8 cellular contexts compared by ENCODE assay signal in the genomic region with DNA sequence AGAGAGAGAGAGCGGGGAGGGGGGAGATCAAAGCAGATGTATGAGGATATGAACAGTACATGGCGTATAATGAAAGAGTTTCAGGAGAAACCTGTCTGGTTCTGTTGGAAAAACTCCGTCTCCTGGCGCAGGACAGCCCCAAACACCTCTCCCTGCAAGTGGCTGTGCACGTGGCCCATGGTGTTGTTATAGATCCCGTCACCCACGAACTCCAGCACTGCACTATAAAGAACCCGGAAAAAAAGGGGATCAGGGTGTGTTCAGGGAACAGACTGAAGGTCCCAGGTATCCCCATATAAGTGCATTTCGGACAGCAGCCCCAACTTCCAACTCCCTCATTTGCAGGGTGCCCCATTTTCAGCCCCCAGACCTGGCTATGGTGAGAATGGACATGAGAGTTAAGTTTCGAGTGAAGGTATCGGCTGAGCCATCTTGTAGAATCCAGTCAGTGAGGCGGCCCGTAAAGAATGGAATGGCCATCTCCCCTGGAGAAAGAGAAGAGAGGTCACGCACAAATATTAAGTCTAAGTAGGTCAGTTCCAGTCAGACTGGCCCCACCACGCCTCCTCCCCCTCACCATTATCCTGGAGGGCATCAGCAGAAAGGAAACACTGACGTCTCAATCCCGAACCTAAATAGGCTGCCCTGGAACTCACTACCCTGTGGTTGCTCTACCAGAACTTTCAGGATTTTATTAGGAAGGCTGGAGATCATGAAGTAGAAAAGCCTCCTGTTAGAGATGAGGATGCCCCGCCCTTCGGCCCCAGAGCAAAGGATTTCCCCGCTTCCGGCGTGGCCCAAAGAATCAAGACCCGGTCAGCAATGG. TPM values are rescaled to one million over a fixed set of nuclear protein-coding genes. Genes with fewer than 3 reads are reported as not detected.
DNase-seq lines count a peak whose midpoint lies in the region; ATAC-seq and TF ChIP-seq lines count a peak whose summit lies in the region.

No MANE protein-coding gene starts in this region.

- ATAC-seq in GM19455 (IDR thresholded peaks at IDR 0.05; ENCODE audit: unreplicated experiment) (peak; percentile 3), WTC11 (no peak), HG02981 (IDR thresholded peaks at IDR 0.05; ENCODE audit: unreplicated experiment) (no peak)

- H3K4me3 ChIP-seq in fibroblast of lung (replicated peaks in 1 of 4; ENCODE audit: control extremely low read depth in 1 of 4, insufficient read depth in 1 of 4, low read depth in 3 of 4, low read length in 4 of 4) (peak overlapping the region; percentile 89 to 97 (median 92)), osteoblast (ENCODE audit: insufficient read depth, low read length) (peak overlapping the region; percentile 92)

- H3K36me3 ChIP-seq in fibroblast of lung (ENCODE audit: control insufficient read depth, insufficient read depth, low read length), result peaks cover 15% of the 10 kb centered on the region
- H3K36me3 ChIP-seq in osteoblast (ENCODE audit: insufficient read depth, low read length), result peaks cover 40% of the 10 kb centered on the region

- H3K9me3 ChIP-seq in fibroblast of lung (ENCODE audit: control insufficient read depth, insufficient read depth, low read depth, low read length), result no peaks in the 10 kb centered on the region
- no peaks in the 10 kb centered on the region for H3K9me3 ChIP-seq in osteoblast (ENCODE audit: low read depth, low read length)

- H3K4me1 Mint-ChIP-seq in WTC11, result peaks cover 14% of the 10 kb centered on the region

- H3K27ac Mint-ChIP-seq in WTC11, result no peak overlapping the region

- H3K27me3 ChIP-seq in fibroblast of lung (ENCODE audit: control insufficient read depth, insufficient read depth, low read length) (no peaks in the 10 kb centered on the region), osteoblast (ENCODE audit: insufficient read depth, low read length) (no peaks in the 10 kb centered on the region)

- H3K4me3 Mint-ChIP-seq in WTC11, result peak overlapping the region; percentile 88

- DNase-seq in WTC11 (ENCODE audit: low spot score) (no peak), fibroblast of lung (ENCODE audit: low read depth in 2 of 2) (peak in 1 of 2 donors; percentile 13), osteoblast (ENCODE audit: insufficient read length, low spot score, missing footprints) (no peak), COR-L47 (lab: John Stamatoyannopoulos, UW) (no peak), ecto neural progenitor cell (ENCODE audit: low spot score) (no peak), H4 (ENCODE audit: low spot score) (no peak)

- POLR2A ChIA-PET in WTC11 (lab: Charles Lee), result interaction anchor here (1.1 to 3.6 kb wide), 4 partner anchors 7 to 722 kb away, joined by 3 to 28 read pairs (median 10); a partner anchor contains a TSS

- H3K9me3 Mint-ChIP-seq in WTC11, result no peaks in the 10 kb centered on the region

- H4K20me1 ChIP-seq in fibroblast of lung (ENCODE audit: control insufficient read depth, extremely low read depth, insufficient read depth, low read length) (no peaks in the 10 kb centered on the region), osteoblast (ENCODE audit: insufficient read depth, low read length) (no peaks in the 10 kb centered on the region)

- peaks cover 12% of the 10 kb centered on the region for H3K79me2 ChIP-seq in fibroblast of lung (ENCODE audit: control insufficient read depth, insufficient read depth, low read length)
- H3K79me2 ChIP-seq in osteoblast (ENCODE audit: insufficient read depth, low read length), result peaks cover 25% of the 10 kb centered on the region

- H3K27ac ChIP-seq in fibroblast of lung (ENCODE audit: insufficient read depth, low read length), result peak overlapping the region; percentile 90
- peak overlapping the region; percentile 92 for H3K27ac ChIP-seq in osteoblast (ENCODE audit: low read depth, low read length)

- peak overlapping the region; percentile 78 for H3K9ac ChIP-seq in fibroblast of lung (ENCODE audit: insufficient read depth, low read length)

- TF ChIP-seq CTCF in WTC11 (IDR thresholded peaks at IDR 0.05) (no peak), fibroblast of lung (conservative IDR thresholded peaks at IDR 0.05 in 1 of 2, IDR thresholded peaks at IDR 0.05 in 1 of 2; ENCODE audit: low read depth in 1 of 2, low read length in 2 of 2) (no peak), osteoblast (IDR thresholded peaks at IDR 0.05; ENCODE audit: extremely low read depth, low read depth, low read length) (no peak)

- peaks cover 93% of the 10 kb centered on the region for H3K27me3 Mint-ChIP-seq in WTC11 (ENCODE audit: low read depth)

- peaks cover 6% of the 10 kb centered on the region for H3K4me1 ChIP-seq in fibroblast of lung (ENCODE audit: control insufficient read depth, extremely low read depth, insufficient read depth, low read length)
- H3K4me1 ChIP-seq in osteoblast (ENCODE audit: insufficient read depth, low read length), result peaks cover 14% of the 10 kb centered on the region

- H3K36me3 Mint-ChIP-seq in WTC11, result peaks cover 9% of the 10 kb centered on the region

- H3K4me2 ChIP-seq in fibroblast of lung (ENCODE audit: extremely low read depth, insufficient read depth, low read length), result peak overlapping the region; percentile 93
- peak overlapping the region; percentile 79 for H3K4me2 ChIP-seq in osteoblast (ENCODE audit: insufficient read depth, low read length)

- CTCF ChIA-PET in WTC11 (lab: Charles Lee), result interaction anchor here (1.1 to 9.4 kb wide), 9 partner anchors 8 to 132 kb away, joined by 4 to 291 read pairs (median 10); a partner anchor contains a TSS

- H2AFZ ChIP-seq in fibroblast of lung (ENCODE audit: low read length), result peak overlapping the region; percentile 88
- peak overlapping the region; percentile 100 for H2AFZ ChIP-seq in osteoblast (ENCODE audit: low read length)

TF ChIP-seq in WTC11, 78 proteins besides CTCF, POLR2A, EP300 and RAD21:
- TF ChIP-seq TCF7 (CRISPR knock-in tag; IDR thresholded peaks at IDR 0.05; ENCODE audit: low read depth) (no peak), FOXJ3 (CRISPR knock-in tag; IDR thresholded peaks at IDR 0.05; ENCODE audit: borderline replicate concordance) (no peak), MXD4 (CRISPR knock-in tag; IDR thresholded peaks at IDR 0.05; ENCODE audit: borderline replicate concordance) (no peak), ZNF423 (CRISPR knock-in tag; IDR thresholded peaks at IDR 0.05) (no peak), GABPB1 (CRISPR knock-in tag; IDR thresholded peaks at IDR 0.05) (no peak), GTF2I (CRISPR knock-in tag; conservative IDR thresholded peaks at IDR 0.05) (no peak)
- TF ChIP-seq, protein P1, sequence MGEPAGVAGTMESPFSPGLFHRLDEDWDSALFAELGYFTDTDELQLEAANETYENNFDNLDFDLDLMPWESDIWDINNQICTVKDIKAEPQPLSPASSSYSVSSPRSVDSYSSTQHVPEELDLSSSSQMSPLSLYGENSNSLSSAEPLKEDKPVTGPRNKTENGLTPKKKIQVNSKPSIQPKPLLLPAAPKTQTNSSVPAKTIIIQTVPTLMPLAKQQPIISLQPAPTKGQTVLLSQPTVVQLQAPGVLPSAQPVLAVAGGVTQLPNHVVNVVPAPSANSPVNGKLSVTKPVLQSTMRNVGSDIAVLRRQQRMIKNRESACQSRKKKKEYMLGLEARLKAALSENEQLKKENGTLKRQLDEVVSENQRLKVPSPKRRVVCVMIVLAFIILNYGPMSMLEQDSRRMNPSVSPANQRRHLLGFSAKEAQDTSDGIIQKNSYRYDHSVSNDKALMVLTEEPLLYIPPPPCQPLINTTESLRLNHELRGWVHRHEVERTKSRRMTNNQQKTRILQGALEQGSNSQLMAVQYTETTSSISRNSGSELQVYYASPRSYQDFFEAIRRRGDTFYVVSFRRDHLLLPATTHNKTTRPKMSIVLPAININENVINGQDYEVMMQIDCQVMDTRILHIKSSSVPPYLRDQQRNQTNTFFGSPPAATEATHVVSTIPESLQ (CRISPR knock-in tag; IDR thresholded peaks at IDR 0.05), result no peak

RNA-seq across cellular contexts. Expression of a gene that starts 1.3 kb away (rescaled TPM):
- 13.6 to 15.9 TPM (median 15.7 TPM) in 3 replicates for total RNA-seq in WTC11 (2021)
- total RNA-seq in fibroblast of lung, result 66.8 and 107 TPM in 2 replicates
- 30.7 and 31.4 TPM in 2 replicates for polyA plus RNA-seq in fibroblast of lung
- 33.7 and 39.7 TPM in 2 replicates for polyA plus RNA-seq in fibroblast of lung (2012)
- 91.4 and 92.5 TPM in 2 replicates for polyA minus RNA-seq in fibroblast of lung (ENCODE audit: low replicate concordance)
- total RNA-seq in osteoblast, result 42.3 and 43.6 TPM in 2 replicates
- 60.9 and 66.1 TPM in 2 replicates for total RNA-seq in H4 (2014; rRNA removed; shearing (Covaris generic))

RNA-seq across cellular contexts. Expression of a gene that starts 1.8 kb away (rescaled TPM):
- 1.8 to 4.3 TPM (median 4.0 TPM) in 3 replicates for total RNA-seq in WTC11 (2021)
- total RNA-seq in fibroblast of lung, result 54.7 and 64.4 TPM in 2 replicates
- polyA plus RNA-seq in fibroblast of lung, result 43.0 and 75.0 TPM in 2 replicates
- polyA plus RNA-seq in fibroblast of lung (2012), result 50.9 and 86.2 TPM in 2 replicates
- 28.1 and 89.4 TPM in 2 replicates for polyA minus RNA-seq in fibroblast of lung (ENCODE audit: low replicate concordance)
- total RNA-seq in osteoblast, result 20.3 and 29.8 TPM in 2 replicates
- 120 and 150 TPM in 2 replicates for total RNA-seq in H4 (2014; rRNA removed; shearing (Covaris generic))

RNA-seq across cellular contexts. Expression of a gene that starts 8.4 kb away (rescaled TPM):
- total RNA-seq in WTC11 (2021), result 13.8 to 22.0 TPM (median 19.4 TPM) in 3 replicates
- 72.9 and 77.3 TPM in 2 replicates for total RNA-seq in fibroblast of lung
- 77.1 and 80.0 TPM in 2 replicates for polyA plus RNA-seq in fibroblast of lung
- polyA plus RNA-seq in fibroblast of lung (2012), result 86.8 and 93.4 TPM in 2 replicates
- 35.2 and 47.9 TPM in 2 replicates for polyA minus RNA-seq in fibroblast of lung (ENCODE audit: low replicate concordance)
- 67.3 and 83.4 TPM in 2 replicates for total RNA-seq in osteoblast
- total RNA-seq in H4 (2014; rRNA removed; shearing (Covaris generic)), result 210 and 212 TPM in 2 replicates

RNA-seq across cellular contexts. Expression of a gene that starts 13.7 kb away (rescaled TPM):
- total RNA-seq in WTC11 (2021), result 14.7 to 23.0 TPM (median 16.5 TPM) in 3 replicates
- 14.1 and 27.7 TPM in 2 replicates for total RNA-seq in fibroblast of lung
- polyA plus RNA-seq in fibroblast of lung, result 18.6 and 20.7 TPM in 2 replicates
- 30.1 and 35.5 TPM in 2 replicates for polyA plus RNA-seq in fibroblast of lung (2012)
- 39.1 and 91.6 TPM in 2 replicates for polyA minus RNA-seq in fibroblast of lung (ENCODE audit: low replicate concordance)
- total RNA-seq in osteoblast, result 12.4 and 20.6 TPM in 2 replicates
- total RNA-seq in H4 (2014; rRNA removed; shearing (Covaris generic)), result 27.4 and 29.8 TPM in 2 replicates

RNA-seq across cellular contexts. Expression of a gene that starts 35.4 kb away (rescaled TPM):
- total RNA-seq in WTC11 (2021), result 0.15 to 0.55 TPM (median 0.46 TPM) in 3 replicates
- total RNA-seq in fibroblast of lung, result under 0.01 and 0.26 TPM in 2 replicates
- polyA plus RNA-seq in fibroblast of lung, result 0.16 and 0.49 TPM in 2 replicates
- polyA plus RNA-seq in fibroblast of lung (2012), result 0.10 and 0.28 TPM in 2 replicates
- polyA minus RNA-seq in fibroblast of lung (ENCODE audit: low replicate concordance), result not detected in 2 replicates
- total RNA-seq in osteoblast, result 0.36 TPM in 1 of 2 replicates, not detected in the other
- not detected in 2 replicates for total RNA-seq in H4 (2014; rRNA removed; shearing (Covaris generic))
